In genomic region chr13:39602277-39602613, GRCh38 we compare ENCODE assay signal across 10 cellular contexts. TPM values are rescaled to one million over a fixed set of nuclear protein-coding genes. Genes with fewer than 3 reads are reported as not detected.
DNase-seq lines count a peak whose midpoint lies in the region; ATAC-seq, FAIRE-seq and TF ChIP-seq lines count a peak whose summit lies in the region.
"Had no signal": no experiment of that assay in that cellular context is flagged by ENCODE, and none has a peak within 500 bp of the region (broad histone marks: within the 10 kb centered on the region; RNA-seq: fewer than 3 reads in every experiment).

No MANE protein-coding gene starts in this region.

- no peaks in the 10 kb centered on the region for H3K9me3 Mint-ChIP-seq in T-helper 1 cell treated with Interleukin-12 subunit alpha and Interleukin-12 subunit beta and Interleukin-4 antibody, amounts not matched to agents 30 μg/mL and 1 μg/mL, for 36 hours

- H3K4me1 Mint-ChIP-seq in T-helper 1 cell treated with Interleukin-12 subunit alpha and Interleukin-12 subunit beta and Interleukin-4 antibody, amounts not matched to agents 30 μg/mL and 1 μg/mL, for 36 hours (ENCODE audit: low read depth): peaks cover 13% of the 10 kb centered on the region

- peaks cover 50% of the 10 kb centered on the region for H3K27me3 Mint-ChIP-seq in T-helper 1 cell treated with Interleukin-12 subunit alpha and Interleukin-12 subunit beta and Interleukin-4 antibody, amounts not matched to agents 30 μg/mL and 1 μg/mL, for 36 hours (ENCODE audit: low read depth)

- CTCF ChIA-PET in RWPE1 (lab: Yijun Ruan, JAX): interaction anchor here (1.0 to 1.3 kb wide), 3 partner anchors 9 to 328 kb away, joined by 3 to 4 read pairs (median 3); no protein-coding TSS in a partner anchor

- no peaks in the 10 kb centered on the region for H3K36me3 Mint-ChIP-seq in T-helper 1 cell treated with Interleukin-12 subunit alpha and Interleukin-12 subunit beta and Interleukin-4 antibody, amounts not matched to agents 30 μg/mL and 1 μg/mL, for 36 hours (ENCODE audit: low read depth)

- FAIRE-seq in frontal cortex (lab: Jason Lieb, UNC): no peak
- FAIRE-seq: colon had no signal

- H3K27ac ChIP-seq in RWPE1 (peak overlapping the region; percentile 82), skin epidermis (peak overlapping the region in 19 of 21 experiments; percentile 54 to 93 (median 84))

- no peak for TF ChIP-seq CTCF in RWPE1 (conservative IDR thresholded peaks at IDR 0.05; ENCODE audit: low read depth)
- TF ChIP-seq CTCF in fibroblast of the aortic adventitia (IDR thresholded peaks at IDR 0.05; ENCODE audit: insufficient read depth, low read length): no peak

- ATAC-seq in HG02678 (IDR thresholded peaks at IDR 0.05; ENCODE audit: unreplicated experiment): peak; percentile 34

- POLR2A ChIA-PET in RWPE1 (lab: Yijun Ruan, JAX; ENCODE audit: low non-redundant PET): interaction anchor here (0.6 kb wide), 1 partner anchor 17 kb away, joined by 5 read pairs; no protein-coding TSS in a partner anchor

- peak overlapping the region; percentile 90 for H3K4me3 ChIP-seq in fibroblast of the aortic adventitia (ENCODE audit: low read depth, low read length)
- H3K4me3 ChIP-seq in skin epidermis: peak overlapping the region; percentile 51 to 76 (median 62)

- DNase-seq in T-helper 1 cell (no peak), RWPE1 (ENCODE audit: low spot score) (no peak), fibroblast of the aortic adventitia (ENCODE audit: low read depth) (no peak), frontal cortex (ENCODE audit: low spot score in 2 of 2) (no peak), NCI-H2227 (lab: John Stamatoyannopoulos, UW; ENCODE audit: unreplicated experiment) (no peak)
- DNase-seq: DND-41 had no signal

- H3K4me3 Mint-ChIP-seq in T-helper 1 cell treated with Interleukin-12 subunit alpha and Interleukin-12 subunit beta and Interleukin-4 antibody, amounts not matched to agents 30 μg/mL and 1 μg/mL, for 36 hours: peak overlapping the region; percentile 77

- H3K27ac Mint-ChIP-seq in T-helper 1 cell treated with Interleukin-12 subunit alpha and Interleukin-12 subunit beta and Interleukin-4 antibody, amounts not matched to agents 30 μg/mL and 1 μg/mL, for 36 hours: no peak overlapping the region

RNA-seq across cellular contexts. Expression of gene LHFPL6, which starts 0.7 kb away (rescaled TPM):
- 45.2 and 109 TPM in 2 replicates for total RNA-seq in fibroblast of the aortic adventitia (ENCODE audit: low replicate concordance)
- 24.5 TPM for total RNA-seq in frontal cortex

RNA-seq across cellular contexts. Expression of gene COG6, which starts 53.2 kb away (rescaled TPM):
- total RNA-seq in fibroblast of the aortic adventitia (ENCODE audit: low replicate concordance) (33.5 and 41.4 TPM in 2 replicates), frontal cortex (44.4 TPM)
